In genomic region chr2:218366621-218367414, GRCh38 we compare ENCODE assay signal across 10 cellular contexts. TPM values are rescaled to one million over a fixed set of nuclear protein-coding genes. Genes with fewer than 3 reads are reported as not detected.
A peak's percentile ranks its signal among the peaks of the same experiment; 100 is the strongest.
DNase-seq lines count a peak whose midpoint lies in the region; ATAC-seq, FAIRE-seq and TF ChIP-seq lines count a peak whose summit lies in the region.
"Had no signal": no experiment of that assay in that cellular context is flagged by ENCODE, and none has a peak within 500 bp of the region (broad histone marks: within the 10 kb centered on the region; RNA-seq: fewer than 3 reads in every experiment).

No MANE protein-coding gene starts in this region.

- ATAC-seq in activated CD4-positive, alpha-beta T cell treated with anti-CD3 and anti-CD28 coated beads for 36 hours = no peak
- no peak for ATAC-seq in HepG2

- H2AFZ ChIP-seq in HepG2 (ENCODE audit: low read length) = no peak overlapping the region

- no peak for TF ChIP-seq EP300 in HepG2 (IDR thresholded peaks at IDR 0.05; ENCODE audit: low read depth in 2 of 2, low read length in 2 of 2)
- TF ChIP-seq EP300 in HepG2 (CRISPR knock-in tag; IDR thresholded peaks at IDR 0.05; ENCODE audit: borderline replicate concordance) = no peak

- intact Hi-C loops in activated CD4-positive, alpha-beta T cell treated with anti-CD3 and anti-CD28 coated beads for 36 hours (cut with DNase I, micrococcal nuclease) = loop anchor here in 1 of 2 experiments (1.0 kb wide), 1 partner anchor 29 kb away; no protein-coding TSS in a partner anchor
- intact Hi-C loops in HepG2 (cut with micrococcal nuclease; ENCODE audit: unreplicated experiment) = no loop called here

- H3K27me3 ChIP-seq in HepG2 (ENCODE audit: control insufficient read depth in 1 of 2, insufficient read depth in 2 of 2, low read length in 2 of 2) (peaks cover 2% of the 10 kb centered on the region in 2 experiments; a peak in 3 of 5 replicates), BE2C (no peaks in the 10 kb centered on the region)

- H3K9me3 ChIP-seq in HepG2 (ENCODE audit: low read length) = no peaks in the 10 kb centered on the region
- H3K9me3 ChIP-seq in BE2C = no peaks in the 10 kb centered on the region; the same call in 1 of the 2 replicates

- peaks cover 45% of the 10 kb centered on the region for H3K4me1 ChIP-seq in HepG2 (ENCODE audit: insufficient read depth, low read length)
- no peaks in the 10 kb centered on the region for H3K4me1 ChIP-seq in BE2C

- H3K27me3 Mint-ChIP-seq in activated CD4-positive, alpha-beta T cell treated with anti-CD3 and anti-CD28 coated beads for 36 hours = no peaks in the 10 kb centered on the region
- no peaks in the 10 kb centered on the region for H3K27me3 Mint-ChIP-seq in activated naive CD8-positive, alpha-beta T cell treated with anti-CD3 and anti-CD28 coated beads for 36 hours

- no peaks in the 10 kb centered on the region for H3K79me2 ChIP-seq in HepG2 (ENCODE audit: insufficient read depth, low read length)

- TF ChIP-seq POLR2A in HepG2 (IDR thresholded peaks at IDR 0.05; ENCODE audit: insufficient read depth in 1 of 2, low read depth in 2 of 2, low read length in 2 of 2) = no peak

- DNase-seq in activated CD4-positive, alpha-beta T cell treated with anti-CD3 and anti-CD28 coated beads for 36 hours = no peak
- DNase-seq in activated CD4-positive, alpha-beta T cell treated with anti-CD3 and anti-CD28 coated beads for 1 hour = no peak
- no peak for DNase-seq in activated naive CD8-positive, alpha-beta T cell treated with anti-CD3 and anti-CD28 coated beads for 36 hours
- DNase-seq in HepG2 (ENCODE audit: low spot score) = no peak
- DNase-seq in substantia nigra (lab: John Stamatoyannopoulos, UW) = no peak
- DNase-seq in BE2C = no peak
- no peak for DNase-seq in T1000 (lab: John Stamatoyannopoulos, UW)
- DNase-seq in stimulated activated CD4-positive, alpha-beta T cell treated with anti-CD3 and anti-CD28 coated beads, Interleukin-15, amount 100 ng/mL, for 24 hours = no peak

- POLR2A ChIA-PET in activated CD4-positive, alpha-beta T cell treated with anti-CD3 and anti-CD28 coated beads for 36 hours (lab: Charles Lee) = no interaction called here
- POLR2A ChIA-PET in HepG2 (lab: Yijun Ruan, JAX) = no interaction called here

- H4K20me1 ChIP-seq in HepG2 (ENCODE audit: insufficient read depth, low read length) = no peaks in the 10 kb centered on the region

- H3K4me1 Mint-ChIP-seq in activated CD4-positive, alpha-beta T cell treated with anti-CD3 and anti-CD28 coated beads for 36 hours = peaks cover 20% of the 10 kb centered on the region
- peaks cover 6% of the 10 kb centered on the region for H3K4me1 Mint-ChIP-seq in activated naive CD8-positive, alpha-beta T cell treated with anti-CD3 and anti-CD28 coated beads for 36 hours

- peak overlapping the region; percentile 67 for H3K27ac Mint-ChIP-seq in activated CD4-positive, alpha-beta T cell treated with anti-CD3 and anti-CD28 coated beads for 36 hours
- H3K27ac Mint-ChIP-seq in activated naive CD8-positive, alpha-beta T cell treated with anti-CD3 and anti-CD28 coated beads for 36 hours = peak overlapping the region; percentile 57

- FAIRE-seq in HepG2 (lab: Jason Lieb, UNC) = no peak

- H3K4me3 ChIP-seq in HepG2 (replicated peaks in 1 of 3; ENCODE audit: insufficient read depth in 1 of 3, low read depth in 2 of 3, low read length in 3 of 3) (no peak overlapping the region), BE2C (ENCODE audit: low read depth, low read length) (no peak overlapping the region)

- peak overlapping the region; percentile 72 for H3K4me3 Mint-ChIP-seq in activated CD4-positive, alpha-beta T cell treated with anti-CD3 and anti-CD28 coated beads for 36 hours
- peak overlapping the region; percentile 76 for H3K4me3 Mint-ChIP-seq in activated naive CD8-positive, alpha-beta T cell treated with anti-CD3 and anti-CD28 coated beads for 36 hours

- no peak overlapping the region for H3K4me2 ChIP-seq in HepG2 (ENCODE audit: low read depth, low read length)

- H3K9me3 Mint-ChIP-seq in activated CD4-positive, alpha-beta T cell treated with anti-CD3 and anti-CD28 coated beads for 36 hours (ENCODE audit: low read depth) = no peaks in the 10 kb centered on the region
- H3K9me3 Mint-ChIP-seq in activated naive CD8-positive, alpha-beta T cell treated with anti-CD3 and anti-CD28 coated beads for 36 hours = no peaks in the 10 kb centered on the region

- no peaks in the 10 kb centered on the region for H3K36me3 Mint-ChIP-seq in activated CD4-positive, alpha-beta T cell treated with anti-CD3 and anti-CD28 coated beads for 36 hours (ENCODE audit: low read depth)
- no peaks in the 10 kb centered on the region for H3K36me3 Mint-ChIP-seq in activated naive CD8-positive, alpha-beta T cell treated with anti-CD3 and anti-CD28 coated beads for 36 hours

- TF ChIP-seq CTCF in HepG2 (CRISPR knock-in tag; IDR thresholded peaks at IDR 0.05) = no peak
- no peak for TF ChIP-seq CTCF in BE2C (IDR thresholded peaks at IDR 0.05; ENCODE audit: low read depth, low read length)

- H3K36me3 ChIP-seq in HepG2 (replicated peaks in 1 of 2; ENCODE audit: control insufficient read depth in 1 of 2, insufficient read depth in 2 of 2, low read length in 2 of 2) = no peaks in the 10 kb centered on the region
- no peaks in the 10 kb centered on the region for H3K36me3 ChIP-seq in BE2C

- no TSS peak for BruUV-seq in HepG2 (replicated peaks; lab: Mats Ljungman, UMichigan)

- H3K9ac ChIP-seq in HepG2 (ENCODE audit: insufficient read depth, low read depth, low read length) = no peak overlapping the region

- H3K27ac ChIP-seq in HepG2 (ENCODE audit: extremely low read length, insufficient read depth, low read length) = no peak overlapping the region
- H3K27ac ChIP-seq in substantia nigra (ENCODE audit: low read depth, low read length, poor library complexity, severe bottlenecking) = peak overlapping the region; percentile 82

- no peak for TF ChIP-seq RAD21 in HepG2 (CRISPR knock-in tag; IDR thresholded peaks at IDR 0.05)

- in situ Hi-C loops in HepG2 (cut with HindIII; ENCODE audit: extremely low pct_ligation_motif_present, low pct_unique_long_range_greater_than_20kb) = no loop called here

- WGBS in HepG2 (ENCODE audit: low lambda C conversion rate) = 63% methylated on average over 9 of the region's 9 CpGs

- CTCF ChIA-PET in activated CD4-positive, alpha-beta T cell treated with anti-CD3 and anti-CD28 coated beads for 36 hours (lab: Charles Lee) = interaction anchor here (0.7 to 1.2 kb wide), 3 partner anchors 42 to 95 kb away, joined by 3 to 6 read pairs (median 4); no protein-coding TSS in a partner anchor
- CTCF ChIA-PET in HepG2 (lab: Yijun Ruan, JAX; ENCODE audit: low intra/inter-chr PET ratio, low total read pairs) = no interaction called here

RNA-seq across cellular contexts. Expression of gene CATIP, which starts 10.2 kb away (rescaled TPM):
- total RNA-seq in activated CD4-positive, alpha-beta T cell treated with anti-CD3 and anti-CD28 coated beads for 36 hours = not detected
- total RNA-seq in activated naive CD8-positive, alpha-beta T cell treated with anti-CD3 and anti-CD28 coated beads for 36 hours = not detected
- total RNA-seq in HepG2 (2016; rRNA removed; fragmentation: Illumina TruSeq; extraction: Trizol) = 0.22 TPM in 1 of 2 replicates, not detected in the other
- 0.35 TPM in 1 of 2 replicates, not detected in the other for total RNA-seq in HepG2 (2016; cell fraction: cytosol; rRNA removed; fragmentation: Illumina TruSeq; extraction: Trizol; ENCODE audit: low read depth)
- total RNA-seq in HepG2 (2016; cell fraction: insoluble cytoplasmic fraction; rRNA removed; fragmentation: Illumina TruSeq; extraction: Trizol) = 0.15 TPM in 1 of 2 replicates, not detected in the other
- total RNA-seq in HepG2 (2016; cell fraction: membrane; rRNA removed; fragmentation: Illumina TruSeq; extraction: Trizol) = 0.38 and 0.49 TPM in 2 replicates
- not detected in 2 replicates for total RNA-seq in HepG2 (2016; cell fraction: nucleus; rRNA removed; fragmentation: Illumina TruSeq; extraction: Trizol)
- 0.07 and 0.09 TPM in 2 replicates for polyA plus RNA-seq in HepG2 (2011; rRNA removed)
- polyA plus RNA-seq in HepG2 (2011; cell fraction: cytosol; rRNA removed) = 0.09 and 0.15 TPM in 2 replicates
- polyA plus RNA-seq in HepG2 (2011; cell fraction: nucleus; rRNA removed) = 0.48 and 0.87 TPM in 2 replicates
- 0.15 TPM in 1 of 2 replicates, not detected in the other for polyA plus RNA-seq in HepG2 (2012)
- polyA plus RNA-seq in HepG2 (2016; cell fraction: cytosol; fragmentation: Illumina TruSeq; extraction: Trizol; ENCODE audit: low read depth) = not detected in 2 replicates
- not detected in 2 replicates for polyA plus RNA-seq in HepG2 (2016; cell fraction: insoluble cytoplasmic fraction; fragmentation: Illumina TruSeq; extraction: Trizol; ENCODE audit: low read depth)
- not detected in 2 replicates for polyA plus RNA-seq in HepG2 (2016; cell fraction: membrane; fragmentation: Illumina TruSeq; extraction: Trizol; ENCODE audit: low read depth)
- polyA plus RNA-seq in HepG2 (2016; cell fraction: nucleus; fragmentation: Illumina TruSeq; extraction: Trizol; ENCODE audit: insufficient read depth, low read depth) = not detected in 2 replicates
- 0.36 TPM in 1 of 2 replicates, not detected in the other for polyA minus RNA-seq in HepG2 (2011; rRNA and poly(A)+ RNA removed; ENCODE audit: low replicate concordance)
- polyA minus RNA-seq in HepG2 (2011; cell fraction: cytosol; rRNA and poly(A)+ RNA removed) = not detected in 2 replicates
- 1.4 TPM in 1 of 2 replicates, not detected in the other for polyA minus RNA-seq in HepG2 (2011; cell fraction: nucleus; rRNA and poly(A)+ RNA removed)
- not detected for polyA plus RNA-seq in BE2C (2012; ENCODE audit: insufficient read depth, insufficient read length, low read depth)
- total RNA-seq: LHCN-M2 had no signal
- polyA plus RNA-seq: neural cell had no signal

RNA-seq across cellular contexts. Expression of gene SLC11A1, which starts 15.3 kb away (rescaled TPM):
- under 1 TPM; 0.05 to 0.09 TPM for total RNA-seq in activated CD4-positive, alpha-beta T cell treated with anti-CD3 and anti-CD28 coated beads for 36 hours
- under 1 TPM; 0.08 TPM for total RNA-seq in activated naive CD8-positive, alpha-beta T cell treated with anti-CD3 and anti-CD28 coated beads for 36 hours
- total RNA-seq in HepG2 (2016; rRNA removed; fragmentation: Illumina TruSeq; extraction: Trizol) = 0.21 and 0.33 TPM in 2 replicates
- total RNA-seq in HepG2 (2016; cell fraction: cytosol; rRNA removed; fragmentation: Illumina TruSeq; extraction: Trizol; ENCODE audit: low read depth) = 0.26 and 0.51 TPM in 2 replicates
- 0.18 and 0.22 TPM in 2 replicates for total RNA-seq in HepG2 (2016; cell fraction: insoluble cytoplasmic fraction; rRNA removed; fragmentation: Illumina TruSeq; extraction: Trizol)
- 0.31 TPM in 2 replicates for total RNA-seq in HepG2 (2016; cell fraction: membrane; rRNA removed; fragmentation: Illumina TruSeq; extraction: Trizol)
- total RNA-seq in HepG2 (2016; cell fraction: nucleus; rRNA removed; fragmentation: Illumina TruSeq; extraction: Trizol) = 0.19 and 0.71 TPM in 2 replicates
- 2.3 and 2.5 TPM in 2 replicates for polyA plus RNA-seq in HepG2 (2011; rRNA removed)
- 1.1 and 1.2 TPM in 2 replicates for polyA plus RNA-seq in HepG2 (2011; cell fraction: cytosol; rRNA removed)
- polyA plus RNA-seq in HepG2 (2011; cell fraction: nucleus; rRNA removed) = 11.6 and 19.0 TPM in 2 replicates
- 1.5 and 3.8 TPM in 2 replicates for polyA plus RNA-seq in HepG2 (2012)
- polyA plus RNA-seq in HepG2 (2016; cell fraction: cytosol; fragmentation: Illumina TruSeq; extraction: Trizol; ENCODE audit: low read depth) = 0.26 and 0.40 TPM in 2 replicates
- polyA plus RNA-seq in HepG2 (2016; cell fraction: insoluble cytoplasmic fraction; fragmentation: Illumina TruSeq; extraction: Trizol; ENCODE audit: low read depth) = 0.09 and 0.23 TPM in 2 replicates
- polyA plus RNA-seq in HepG2 (2016; cell fraction: membrane; fragmentation: Illumina TruSeq; extraction: Trizol; ENCODE audit: low read depth) = 0.26 and 0.42 TPM in 2 replicates
- polyA plus RNA-seq in HepG2 (2016; cell fraction: nucleus; fragmentation: Illumina TruSeq; extraction: Trizol; ENCODE audit: insufficient read depth, low read depth) = 0.23 and 0.79 TPM in 2 replicates
- polyA minus RNA-seq in HepG2 (2011; rRNA and poly(A)+ RNA removed; ENCODE audit: low replicate concordance) = 0.14 and 2.9 TPM in 2 replicates
- 0.35 and 1.5 TPM in 2 replicates for polyA minus RNA-seq in HepG2 (2011; cell fraction: cytosol; rRNA and poly(A)+ RNA removed)
- 3.7 and 5.4 TPM in 2 replicates for polyA minus RNA-seq in HepG2 (2011; cell fraction: nucleus; rRNA and poly(A)+ RNA removed)
- polyA plus RNA-seq in BE2C (2012; ENCODE audit: insufficient read depth, insufficient read length, low read depth) = 1.4 TPM
- polyA plus RNA-seq: neural cell had no signal

RNA-seq across cellular contexts. Expression of gene CTDSP1, which starts 32.9 kb away (rescaled TPM):
- 10 to 100 TPM; 57.7 to 65.4 TPM for total RNA-seq in activated CD4-positive, alpha-beta T cell treated with anti-CD3 and anti-CD28 coated beads for 36 hours
- total RNA-seq in activated naive CD8-positive, alpha-beta T cell treated with anti-CD3 and anti-CD28 coated beads for 36 hours = 10 to 100 TPM; 67.8 to 73.5 TPM
- 78.5 and 91.0 TPM in 2 replicates for total RNA-seq in HepG2 (2016; rRNA removed; fragmentation: Illumina TruSeq; extraction: Trizol)
- total RNA-seq in HepG2 (2016; cell fraction: cytosol; rRNA removed; fragmentation: Illumina TruSeq; extraction: Trizol; ENCODE audit: low read depth) = 61.6 and 62.5 TPM in 2 replicates
- total RNA-seq in HepG2 (2016; cell fraction: insoluble cytoplasmic fraction; rRNA removed; fragmentation: Illumina TruSeq; extraction: Trizol) = 72.7 and 92.2 TPM in 2 replicates
- 98.7 and 108 TPM in 2 replicates for total RNA-seq in HepG2 (2016; cell fraction: membrane; rRNA removed; fragmentation: Illumina TruSeq; extraction: Trizol)
- 63.4 and 77.8 TPM in 2 replicates for total RNA-seq in HepG2 (2016; cell fraction: nucleus; rRNA removed; fragmentation: Illumina TruSeq; extraction: Trizol)
- 268 and 270 TPM in 2 replicates for polyA plus RNA-seq in HepG2 (2011; rRNA removed)
- polyA plus RNA-seq in HepG2 (2011; cell fraction: cytosol; rRNA removed) = 216 and 257 TPM in 2 replicates
- 595 and 749 TPM in 2 replicates for polyA plus RNA-seq in HepG2 (2011; cell fraction: nucleus; rRNA removed)
- 72.7 and 87.5 TPM in 2 replicates for polyA plus RNA-seq in HepG2 (2012)
- 60.8 and 65.7 TPM in 2 replicates for polyA plus RNA-seq in HepG2 (2016; cell fraction: cytosol; fragmentation: Illumina TruSeq; extraction: Trizol; ENCODE audit: low read depth)
- 106 and 117 TPM in 2 replicates for polyA plus RNA-seq in HepG2 (2016; cell fraction: insoluble cytoplasmic fraction; fragmentation: Illumina TruSeq; extraction: Trizol; ENCODE audit: low read depth)
- 114 and 123 TPM in 2 replicates for polyA plus RNA-seq in HepG2 (2016; cell fraction: membrane; fragmentation: Illumina TruSeq; extraction: Trizol; ENCODE audit: low read depth)
- polyA plus RNA-seq in HepG2 (2016; cell fraction: nucleus; fragmentation: Illumina TruSeq; extraction: Trizol; ENCODE audit: insufficient read depth, low read depth) = 131 and 137 TPM in 2 replicates
- 139 and 364 TPM in 2 replicates for polyA minus RNA-seq in HepG2 (2011; rRNA and poly(A)+ RNA removed; ENCODE audit: low replicate concordance)
- polyA minus RNA-seq in HepG2 (2011; cell fraction: cytosol; rRNA and poly(A)+ RNA removed) = 88.3 and 92.0 TPM in 2 replicates
- 159 and 160 TPM in 2 replicates for polyA minus RNA-seq in HepG2 (2011; cell fraction: nucleus; rRNA and poly(A)+ RNA removed)
- 110 TPM for polyA plus RNA-seq in BE2C (2012; ENCODE audit: insufficient read depth, insufficient read length, low read depth)

RNA-seq across cellular contexts. Expression of gene VIL1, which starts 52.1 kb away (rescaled TPM):
- total RNA-seq in activated CD4-positive, alpha-beta T cell treated with anti-CD3 and anti-CD28 coated beads for 36 hours = not detected
- not detected for total RNA-seq in activated naive CD8-positive, alpha-beta T cell treated with anti-CD3 and anti-CD28 coated beads for 36 hours
- 301 and 337 TPM in 2 replicates for total RNA-seq in HepG2 (2016; rRNA removed; fragmentation: Illumina TruSeq; extraction: Trizol)
- total RNA-seq in HepG2 (2016; cell fraction: cytosol; rRNA removed; fragmentation: Illumina TruSeq; extraction: Trizol; ENCODE audit: low read depth) = 59.0 and 67.7 TPM in 2 replicates
- total RNA-seq in HepG2 (2016; cell fraction: insoluble cytoplasmic fraction; rRNA removed; fragmentation: Illumina TruSeq; extraction: Trizol) = 281 and 313 TPM in 2 replicates
- total RNA-seq in HepG2 (2016; cell fraction: membrane; rRNA removed; fragmentation: Illumina TruSeq; extraction: Trizol) = 183 and 224 TPM in 2 replicates
- total RNA-seq in HepG2 (2016; cell fraction: nucleus; rRNA removed; fragmentation: Illumina TruSeq; extraction: Trizol) = 188 and 190 TPM in 2 replicates
- polyA plus RNA-seq in HepG2 (2011; rRNA removed) = 287 and 352 TPM in 2 replicates
- 169 and 211 TPM in 2 replicates for polyA plus RNA-seq in HepG2 (2011; cell fraction: cytosol; rRNA removed)
- polyA plus RNA-seq in HepG2 (2011; cell fraction: nucleus; rRNA removed) = 756 and 778 TPM in 2 replicates
- 201 and 249 TPM in 2 replicates for polyA plus RNA-seq in HepG2 (2012)
- 85.6 and 100 TPM in 2 replicates for polyA plus RNA-seq in HepG2 (2016; cell fraction: cytosol; fragmentation: Illumina TruSeq; extraction: Trizol; ENCODE audit: low read depth)
- polyA plus RNA-seq in HepG2 (2016; cell fraction: insoluble cytoplasmic fraction; fragmentation: Illumina TruSeq; extraction: Trizol; ENCODE audit: low read depth) = 215 and 265 TPM in 2 replicates
- 117 and 144 TPM in 2 replicates for polyA plus RNA-seq in HepG2 (2016; cell fraction: membrane; fragmentation: Illumina TruSeq; extraction: Trizol; ENCODE audit: low read depth)
- 336 and 399 TPM in 2 replicates for polyA plus RNA-seq in HepG2 (2016; cell fraction: nucleus; fragmentation: Illumina TruSeq; extraction: Trizol; ENCODE audit: insufficient read depth, low read depth)
- polyA minus RNA-seq in HepG2 (2011; rRNA and poly(A)+ RNA removed; ENCODE audit: low replicate concordance) = 0.19 and 699 TPM in 2 replicates
- polyA minus RNA-seq in HepG2 (2011; cell fraction: cytosol; rRNA and poly(A)+ RNA removed) = 138 and 156 TPM in 2 replicates
- polyA minus RNA-seq in HepG2 (2011; cell fraction: nucleus; rRNA and poly(A)+ RNA removed) = 112 and 120 TPM in 2 replicates
- 0.11 TPM for polyA plus RNA-seq in BE2C (2012; ENCODE audit: insufficient read depth, insufficient read length, low read depth)
- total RNA-seq: LHCN-M2 had no signal
- polyA plus RNA-seq: neural cell had no signal
